ENCODE assay signal across 23 cellular contexts in genomic region chr3:28718074-28718849, GRCh38.
DNase-seq lines count a peak whose midpoint lies in the region; ATAC-seq and TF ChIP-seq lines count a peak whose summit lies in the region.
"Had no signal": no experiment of that assay in that cellular context is flagged by ENCODE, and none has a peak within 500 bp of the region (broad histone marks: within the 10 kb centered on the region; RNA-seq: fewer than 3 reads in every experiment).

No MANE protein-coding gene starts in this region.

- peak; percentile 53 for DNase-seq in dermis blood vessel endothelial cell
- DNase-seq in lower lobe of right lung: no peak
- DNase-seq in renal cortical epithelial cell (ENCODE audit: low read depth): peak; percentile 28
- DNase-seq in COLO668 (lab: John Stamatoyannopoulos, UW; ENCODE audit: unreplicated experiment): no peak
- DNase-seq in H7: no peak
- DNase-seq in NCI-H774 (lab: John Stamatoyannopoulos, UW): no peak
- DNase-seq: C1 segment of cervical spinal cord; Caco-2; CD4-positive, alpha-beta memory T cell; DMS79 treated with DMSO at 0.1 percent for 48 hours; GF-D8; Karpas-422; MV-4-11; NCI-H1105; NCI-H1436 treated with DMSO at 0.1 percent for 48 hours; NCI-H1930; NCI-H2107; NCI-H524; NCI-H748 treated with DMSO at 0.1 percent for 48 hours; SIG-M5 had no signal

- ATAC-seq in lower lobe of right lung (peak; percentile 54 to 80), GM21390 (IDR thresholded peaks at IDR 0.05; ENCODE audit: unreplicated experiment) (no peak)
- ATAC-seq: HepG2 had no signal

- H3K36me3 ChIP-seq in lower lobe of right lung: no peaks in the 10 kb centered on the region
- no peaks in the 10 kb centered on the region for H3K36me3 ChIP-seq in H7 (replicated peaks; ENCODE audit: control insufficient read depth, insufficient read depth, low read length)

- no peak overlapping the region for H3K27ac ChIP-seq in lower lobe of right lung
- H3K27ac ChIP-seq: SK-N-MC had no signal

- no peaks in the 10 kb centered on the region for H3K4me1 ChIP-seq in lower lobe of right lung
- H3K4me1 ChIP-seq: Caco-2 had no signal

- H3K4me3 ChIP-seq in lower lobe of right lung (no peak overlapping the region), H7 (ENCODE audit: insufficient read depth, low read depth, low read length) (no peak overlapping the region)
- H3K4me3 ChIP-seq: SK-N-MC had no signal

- no peaks in the 10 kb centered on the region for H3K9me3 ChIP-seq in lower lobe of right lung
- H3K9me3 ChIP-seq: Caco-2 had no signal

- H3K27me3 ChIP-seq in lower lobe of right lung (ENCODE audit: low read depth): no peaks in the 10 kb centered on the region
- no peaks in the 10 kb centered on the region for H3K27me3 ChIP-seq in H7 (ENCODE audit: control insufficient read depth, insufficient read depth, low read length)

- no peak for TF ChIP-seq CTCF in lower lobe of right lung (IDR thresholded peaks at IDR 0.05)

- intact Hi-C loops in lower lobe of right lung (cut with DNase I): no loop called here

Comparison
In these comparisons a context has a peak if more than half of its experiments do, and no peak if none do; other contexts are left out.
1. DNase-seq: peak in dermis blood vessel endothelial cell (single experiment) and renal cortical epithelial cell (single experiment); none in lower lobe of right lung (single experiment), COLO668 (single experiment), H7 (single experiment) and NCI-H774 (single experiment).